In genomic region chr21:42673633-42674328, GRCh38 we compare ENCODE assay signal across 1 cellular context.
TF ChIP-seq lines count a peak whose summit lies in the region.

No MANE protein-coding gene starts in this region.

TF ChIP-seq in HCT116, 20 proteins besides CTCF, POLR2A, EP300 and RAD21:
- no peak for TF ChIP-seq REST (IDR thresholded peaks at IDR 0.05; ENCODE audit: low read depth)
- no peak for TF ChIP-seq EZH2 (IDR thresholded peaks at IDR 0.05)
- TF ChIP-seq ZNF274 (IDR thresholded peaks at IDR 0.05; ENCODE audit: low read depth, low read length), result no peak
